ENCODE assay signal across 7 cellular contexts in genomic region chr10:48306870-48307531, GRCh38. TPM values are rescaled to one million over a fixed set of nuclear protein-coding genes. Genes with fewer than 3 reads are reported as not detected.
DNase-seq lines count a peak whose midpoint lies in the region; ATAC-seq, FAIRE-seq and TF ChIP-seq lines count a peak whose summit lies in the region.

No MANE protein-coding gene starts in this region.

- peak overlapping the region in 1 of 2 experiments; percentile 96 for H3K14ac ChIP-seq in mesenchymal stem cell (ENCODE audit: low read length in 2 of 2)

- H2BK15ac ChIP-seq in mesenchymal stem cell (ENCODE audit: low read depth, poor library complexity, severe bottlenecking), result peak overlapping the region; percentile 94

- peak overlapping the region; percentile 75 for H2AFZ ChIP-seq in Loucy (ENCODE audit: low read length)
- H2AFZ ChIP-seq in mesenchymal stem cell (ENCODE audit: low read depth, low read length), result peak overlapping the region; percentile 73

- H3K9me3 ChIP-seq in Loucy (ENCODE audit: insufficient read depth, low read depth, low read length) (no peaks in the 10 kb centered on the region), duodenal mucosa (ENCODE audit: control insufficient read depth in 1 of 2, low read length in 2 of 2) (no peaks in the 10 kb centered on the region), mesenchymal stem cell (ENCODE audit: control insufficient read depth, low read length) (no peaks in the 10 kb centered on the region)

- peak overlapping the region; percentile 83 to 99 for H3K23ac ChIP-seq in mesenchymal stem cell (ENCODE audit: low read length in 2 of 2)

- FAIRE-seq in GM12891 (lab: Jason Lieb, UNC), result no peak

- TF ChIP-seq CTCF in Loucy (conservative IDR thresholded peaks at IDR 0.05; ENCODE audit: low read length), result no peak

- no peaks in the 10 kb centered on the region for H3K79me1 ChIP-seq in mesenchymal stem cell (replicated peaks; ENCODE audit: low read length, poor library complexity, severe bottlenecking)

- peak overlapping the region; percentile 87 for H2BK120ac ChIP-seq in mesenchymal stem cell (ENCODE audit: low read depth, low read length)

- no peak overlapping the region for H2AK5ac ChIP-seq in mesenchymal stem cell (ENCODE audit: low read length, severe bottlenecking)

- no peak for TF ChIP-seq POLR2A in GM12891 (IDR thresholded peaks at IDR 0.05; ENCODE audit: low read depth, low read length)

- H3K4me2 ChIP-seq in Loucy (ENCODE audit: low read depth, low read length, poor library complexity, severe bottlenecking), result peak overlapping the region; percentile 86
- peak overlapping the region; percentile 82 for H3K4me2 ChIP-seq in mesenchymal stem cell (ENCODE audit: low read length, poor library complexity, severe bottlenecking)

- no peak overlapping the region for H2BK5ac ChIP-seq in mesenchymal stem cell (ENCODE audit: low read depth, low read length, poor library complexity, severe bottlenecking)

- H3K4ac ChIP-seq in mesenchymal stem cell (ENCODE audit: low read depth in 1 of 2, low read length in 2 of 2), result peak overlapping the region; percentile 62 to 94

- H3K18ac ChIP-seq in mesenchymal stem cell (ENCODE audit: low read depth in 1 of 2, low read length in 2 of 2), result peak overlapping the region; percentile 89 to 92

- peak overlapping the region; percentile 85 for H4K8ac ChIP-seq in mesenchymal stem cell (ENCODE audit: low read length)

- WGBS in mesenchymal stem cell, result 1% methylated on average over 36 of the region's 66 CpGs

- peaks cover 4% of the 10 kb centered on the region; the same call in 1 of the 2 replicates for H3K27me3 ChIP-seq in H7 (ENCODE audit: control insufficient read depth, insufficient read depth, low read length)
- H3K27me3 ChIP-seq in Loucy (ENCODE audit: insufficient read depth, low read length, poor library complexity, severe bottlenecking), result no peaks in the 10 kb centered on the region
- H3K27me3 ChIP-seq in duodenal mucosa (ENCODE audit: control insufficient read depth in 1 of 2, insufficient read depth in 2 of 2, low read length in 2 of 2), result no peaks in the 10 kb centered on the region
- peaks cover 6 to 8% of the 10 kb centered on the region in 2 experiments for H3K27me3 ChIP-seq in mesenchymal stem cell (ENCODE audit: control insufficient read depth in 1 of 2, insufficient read depth in 1 of 2, low read length in 2 of 2)

- H3K9ac ChIP-seq in Loucy (ENCODE audit: low read depth, low read length, poor library complexity, severe bottlenecking) (peak overlapping the region; percentile 84), duodenal mucosa (ENCODE audit: low read depth in 1 of 2, low read length in 2 of 2) (peak overlapping the region; percentile 78 to 87), mesenchymal stem cell (ENCODE audit: low read length) (peak overlapping the region; percentile 91)

- DNase-seq in GM12891 (ENCODE audit: insufficient read length, low spot score) (peak; percentile 53), H7 (peak; percentile 92), mesenchymal stem cell (peak; percentile 66)
- peak; percentile 41 to 52 for DNase-seq in stimulated activated CD8-positive, alpha-beta memory T cell treated with anti-CD3 and anti-CD28 coated beads, Interleukin-2, amount 100 ng/mL, for 1 hour (ENCODE audit: low read depth in 2 of 2)

- H4K20me1 ChIP-seq in Loucy (ENCODE audit: insufficient read depth, low read length, poor library complexity, severe bottlenecking), result peaks cover 50% of the 10 kb centered on the region

- H3K4me1 ChIP-seq in Loucy (ENCODE audit: insufficient read depth, low read length, poor library complexity, severe bottlenecking) (peaks cover 44% of the 10 kb centered on the region), duodenal mucosa (ENCODE audit: control insufficient read depth in 1 of 2, insufficient read depth in 2 of 2, low read length in 2 of 2) (peaks cover 25 to 40% of the 10 kb centered on the region in 2 donors), mesenchymal stem cell (ENCODE audit: control insufficient read depth, insufficient read depth, low read depth, low read length) (peaks cover 4% of the 10 kb centered on the region)

- H3F3A ChIP-seq in Loucy (ENCODE audit: low read depth), result no peaks in the 10 kb centered on the region

- H3K79me2 ChIP-seq in Loucy (ENCODE audit: insufficient read depth, low read length), result peaks cover 52% of the 10 kb centered on the region

- H3K36me3 ChIP-seq in H7 (replicated peaks; ENCODE audit: control insufficient read depth, insufficient read depth, low read length), result no peaks in the 10 kb centered on the region
- H3K36me3 ChIP-seq in Loucy (ENCODE audit: insufficient read depth, low read length), result no peaks in the 10 kb centered on the region
- no peaks in the 10 kb centered on the region for H3K36me3 ChIP-seq in duodenal mucosa (ENCODE audit: control insufficient read depth in 1 of 2, insufficient read depth in 2 of 2, low read length in 2 of 2)
- H3K36me3 ChIP-seq in mesenchymal stem cell (ENCODE audit: control insufficient read depth in 1 of 2, insufficient read depth in 2 of 2, low read depth in 1 of 2, low read length in 2 of 2), result no peaks in the 10 kb centered on the region

- H3K27ac ChIP-seq in duodenal mucosa (ENCODE audit: low read depth, low read length) (peak overlapping the region; percentile 91), mesenchymal stem cell (ENCODE audit: low read length, poor library complexity, severe bottlenecking) (no peak overlapping the region)

- H3K9me2 ChIP-seq in Loucy (replicated peaks; ENCODE audit: low read depth, low read length), result no peaks in the 10 kb centered on the region

- ATAC-seq in activated CD4-positive, CD25-positive, alpha-beta regulatory T cell treated with anti-CD3 and anti-CD28 coated beads, Interleukin-2, amount 50 U/mL, for 24 hours, result peak; percentile 28 to 45

- H4K91ac ChIP-seq in mesenchymal stem cell (ENCODE audit: low read length), result peak overlapping the region; percentile 90

- H3K4me3 ChIP-seq in H7 (ENCODE audit: insufficient read depth, low read depth, low read length), result peak overlapping the region; percentile 83
- H3K4me3 ChIP-seq in Loucy (ENCODE audit: low read length, poor library complexity, severe bottlenecking), result peak overlapping the region; percentile 94
- peak overlapping the region; percentile 90 to 91 for H3K4me3 ChIP-seq in duodenal mucosa (ENCODE audit: low read depth in 1 of 2, low read length in 2 of 2)
- peak overlapping the region; percentile 92 to 93 for H3K4me3 ChIP-seq in mesenchymal stem cell (ENCODE audit: insufficient read depth in 1 of 2, low read depth in 1 of 2, low read length in 2 of 2)

- H2BK12ac ChIP-seq in mesenchymal stem cell (ENCODE audit: low read length in 2 of 2), result peak overlapping the region in 1 of 2 experiments; percentile 67

TF ChIP-seq in GM12891, 5 proteins besides CTCF, POLR2A, EP300 and RAD21:
- TF ChIP-seq TAF1 (IDR thresholded peaks at IDR 0.05; ENCODE audit: low read depth, low read length) (no peak), POU2F2 (IDR thresholded peaks at IDR 0.05; ENCODE audit: low read depth, low read length) (no peak), PAX5 (IDR thresholded peaks at IDR 0.05; ENCODE audit: insufficient read depth, low read length, severe bottlenecking) (no peak), SPI1 (IDR thresholded peaks at IDR 0.05; ENCODE audit: low read depth, low read length) (no peak), POLR2AphosphoS5 (IDR thresholded peaks at IDR 0.05; ENCODE audit: low read depth, low read length) (no peak)
TF ChIP-seq in GM12891: peak in this region for 0.

RNA-seq across cellular contexts. Expression of gene MAPK8, which starts 0.5 kb away (rescaled TPM):
- 18.5 TPM for polyA plus RNA-seq in GM12891 (2012; ENCODE audit: low read depth, missing spikeins)
- 67.7 and 70.3 TPM in 2 replicates for total RNA-seq in H7 (2014; rRNA removed; shearing (Covaris generic))
- polyA plus RNA-seq in mesenchymal stem cell (2013, experiment 1 of 2), result 22.6 TPM
- polyA plus RNA-seq in mesenchymal stem cell (2013, experiment 2 of 2), result 24.6 TPM

RNA-seq across cellular contexts. Expression of gene FRMPD2, which starts 32.5 kb away (rescaled TPM):
- 1.2 TPM for polyA plus RNA-seq in GM12891 (2012; ENCODE audit: low read depth, missing spikeins)
- total RNA-seq in H7 (2014; rRNA removed; shearing (Covaris generic)), result not detected in 2 replicates
- polyA plus RNA-seq in mesenchymal stem cell (2013, experiment 1 of 2), result 0.03 TPM
- polyA plus RNA-seq in mesenchymal stem cell (2013, experiment 2 of 2), result not detected
